In genomic region chr9:69040646-69041045, GRCh38 we compare ENCODE assay signal across 33 cellular contexts. TPM values are rescaled to one million over a fixed set of nuclear protein-coding genes. Genes with fewer than 3 reads are reported as not detected.
"Had no signal": no experiment of that assay in that cellular context is flagged by ENCODE, and none has a peak within 500 bp of the region (broad histone marks: within the 10 kb centered on the region; RNA-seq: fewer than 3 reads in every experiment).

No MANE protein-coding gene starts in this region.

- H3K27ac Mint-ChIP-seq: natural killer cell; nephron; neural progenitor cell; progenitor cell of endocrine pancreas; stimulated activated memory B cell treated with anti-CD40 and anti-IgM and Interleukin-4, amounts not matched to agents 10 μg/mL and 1 μg/mL and 100 μg/mL, for 72 hours; stimulated activated naive CD8-positive, alpha-beta T cell treated with anti-CD3 and anti-CD28 coated beads, Interleukin-15, amount 100 ng/mL, for 72 hours had no signal

- H3K9me3 ChIP-seq: ovary, psoas muscle, spleen, thoracic aorta, thyroid gland, tibial nerve, upper lobe of left lung, vagina had no signal

- DNase-seq: natural killer cell; occipital lobe; ovary; posterior cingulate gyrus; psoas muscle; right cardiac atrium; spleen; stimulated activated CD4-positive, alpha-beta T cell treated with anti-CD3 and anti-CD28 coated beads, Interleukin-12 subunit alpha, Interleukin-12 subunit beta, amount 100 ng/mL, for 4 hours; stimulated activated CD4-positive, alpha-beta T cell treated with anti-CD3 and anti-CD28 coated beads, Interleukin-1b, Interleukin-23, amount 100 ng/mL, for 48 hours; stimulated activated CD4-positive, alpha-beta T cell treated with anti-CD3 and anti-CD28 coated beads, Interleukin-4, amount 100 ng/mL, for 1 hour; stimulated activated CD4-positive, alpha-beta T cell treated with anti-CD3 and anti-CD28 coated beads, Interleukin-4, amount 100 ng/mL, for 4 hours; stimulated activated CD8-positive, alpha-beta memory T cell treated with anti-CD3 and anti-CD28 coated beads, Interleukin-4, amount 100 ng/mL, for 48 hours; stimulated activated naive CD4-positive, alpha-beta T cell; stimulated activated naive CD8-positive, alpha-beta T cell treated with anti-CD3 and anti-CD28 coated beads, Interleukin-15, amount 100 ng/mL, for 72 hours; stimulated activated naive CD8-positive, alpha-beta T cell treated with anti-CD3 and anti-CD28 coated beads, Interleukin-15, Interleukin-2, amounts not matched to agents 100 U/mL and 50 U/mL, for 24 hours; thyroid gland; upper lobe of left lung had no signal

- H3K36me3 ChIP-seq: neural progenitor cell, ovary, thoracic aorta, thyroid gland, tibial nerve, upper lobe of left lung, vagina had no signal

- H3K27me3 Mint-ChIP-seq: progenitor cell of endocrine pancreas; stimulated activated memory B cell treated with anti-CD40 and anti-IgM and Interleukin-4, amounts not matched to agents 10 μg/mL and 1 μg/mL and 100 μg/mL, for 72 hours; stimulated activated naive CD8-positive, alpha-beta T cell treated with anti-CD3 and anti-CD28 coated beads, Interleukin-15, amount 100 ng/mL, for 72 hours had no signal

- H3K4me1 ChIP-seq: parathyroid adenoma had no signal

- H3K4me3 Mint-ChIP-seq: natural killer cell; nephron; neural progenitor cell; stimulated activated memory B cell treated with anti-CD40 and anti-IgM and Interleukin-4, amounts not matched to agents 10 μg/mL and 1 μg/mL and 100 μg/mL, for 72 hours; stimulated activated naive CD8-positive, alpha-beta T cell treated with anti-CD3 and anti-CD28 coated beads, Interleukin-15, amount 100 ng/mL, for 72 hours had no signal

- H3K36me3 Mint-ChIP-seq: natural killer cell had no signal

- H3K9me3 Mint-ChIP-seq: natural killer cell; nephron; neural progenitor cell; stimulated activated memory B cell treated with anti-CD40 and anti-IgM and Interleukin-4, amounts not matched to agents 10 μg/mL and 1 μg/mL and 100 μg/mL, for 72 hours; stimulated activated naive CD8-positive, alpha-beta T cell treated with anti-CD3 and anti-CD28 coated beads, Interleukin-15, amount 100 ng/mL, for 72 hours had no signal

- H3K9ac ChIP-seq: neural progenitor cell, parathyroid adenoma had no signal

- H3K4me3 ChIP-seq: neural progenitor cell, ovary, psoas muscle, skin epidermis, smooth muscle cell, spleen, thoracic aorta, thyroid gland, tibial nerve, upper lobe of left lung, vagina had no signal

- H3K27me3 ChIP-seq: neural progenitor cell, ovary, spleen, thyroid gland, tibial nerve, upper lobe of left lung, vagina had no signal

- ATAC-seq: natural killer cell; psoas muscle; right cardiac atrium; sciatic nerve; stimulated activated memory B cell treated with anti-CD40 and anti-IgM and Interleukin-4, amounts not matched to agents 10 μg/mL and 1 μg/mL and 100 μg/mL, for 72 hours; stimulated activated naive CD8-positive, alpha-beta T cell treated with anti-CD3 and anti-CD28 coated beads, Interleukin-15, amount 100 ng/mL, for 72 hours; stimulated activated naive CD8-positive, alpha-beta T cell treated with anti-CD3 and anti-CD28 coated beads, Interleukin-15, Interleukin-2, amounts not matched to agents 100 U/mL and 50 U/mL, for 24 hours had no signal

- H2AFZ ChIP-seq: neural progenitor cell, parathyroid adenoma had no signal

- H3K27ac ChIP-seq: neural progenitor cell, ovary, parathyroid adenoma, psoas muscle, skin epidermis, spleen, thoracic aorta, thyroid gland, tibial nerve, upper lobe of left lung, vagina had no signal

- H3K4me2 ChIP-seq: neural progenitor cell, smooth muscle cell had no signal

RNA-seq across cellular contexts. Expression of gene PRKACG, which starts 26.7 kb away (rescaled TPM):
- total RNA-seq: natural killer cell, occipital lobe, osteoblast, ovary, progenitor cell of endocrine pancreas, psoas muscle, renal cortical epithelial cell, right cardiac atrium, sciatic nerve, smooth muscle cell, spleen, temporal lobe, thoracic aorta, thyroid gland, tibial nerve, upper lobe of left lung, ureter, vagina had no signal
- polyA plus RNA-seq: neural cell, ovary, psoas muscle, right cardiac atrium, smooth muscle cell, spleen had no signal
